8 cellular contexts compared by ENCODE assay signal in the genomic region with DNA sequence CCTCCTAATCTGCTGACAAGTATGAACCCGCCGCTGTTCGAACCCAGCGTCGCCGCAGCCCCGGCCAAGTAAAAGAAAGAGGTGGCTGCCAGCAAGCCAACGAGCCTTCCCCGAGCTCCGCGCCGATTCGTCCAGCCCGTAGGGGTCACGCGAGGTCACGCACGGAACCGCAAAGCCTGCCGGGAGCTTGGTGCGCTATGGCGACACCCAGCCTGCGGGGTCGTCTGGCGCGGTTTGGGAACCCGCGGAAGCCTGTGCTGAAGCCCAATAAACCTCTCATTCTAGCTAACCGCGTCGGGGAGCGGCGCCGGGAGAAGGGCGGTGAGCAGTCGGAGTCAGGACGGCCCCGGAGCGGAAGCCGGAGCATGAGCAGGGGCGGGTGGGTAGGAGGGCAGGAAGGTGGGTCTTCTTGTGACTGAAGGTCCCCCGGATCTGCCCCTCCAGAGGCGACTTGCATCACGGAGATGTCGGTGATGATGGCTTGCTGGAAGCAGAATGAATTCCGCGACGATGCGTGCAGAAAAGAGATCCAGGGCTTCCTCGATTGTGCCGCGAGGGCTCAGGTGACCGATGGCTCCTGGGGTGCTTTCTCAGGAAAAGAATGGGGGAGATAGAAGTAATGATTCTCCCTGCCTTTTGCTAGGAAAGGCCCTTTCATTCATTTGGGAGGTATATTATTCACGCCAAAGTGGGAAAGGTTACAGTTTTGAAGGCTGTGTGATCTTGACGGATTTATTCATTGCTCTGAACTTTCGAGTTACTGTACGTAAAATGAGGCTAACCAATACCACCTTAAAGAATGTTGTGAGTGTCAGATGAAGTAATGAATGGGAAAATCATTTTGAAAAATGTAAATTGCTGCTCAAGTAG. TPM values are rescaled to one million over a fixed set of nuclear protein-coding genes. Genes with fewer than 3 reads are reported as not detected.
DNase-seq lines count a peak whose midpoint lies in the region; ATAC-seq, FAIRE-seq and TF ChIP-seq lines count a peak whose summit lies in the region.

A gene (plus strand): TSS at position 170 of the 870 bp plus-strand sequence. CDS start 28 bp downstream, at position 198.

- intact Hi-C loops in aorta (cut with DNase I) = no loop called here

- H3K4me2 ChIP-seq in astrocyte (ENCODE audit: low read length) = peak within 1 kb of the TSS; percentile 95

- H3K4me3 Mint-ChIP-seq in astrocyte (ENCODE audit: unreplicated experiment) = peak within 1 kb of the TSS; percentile 99

- no peaks in the 10 kb centered on the region for H3K36me3 Mint-ChIP-seq in astrocyte (ENCODE audit: low read depth, unreplicated experiment)

- H3K27ac ChIP-seq in astrocyte (ENCODE audit: low read depth, low read length) (peak within 1 kb of the TSS; percentile 73), aorta (ENCODE audit: low read depth in 1 of 2, low read length in 2 of 2) (peak within 1 kb of the TSS in 1 of 2 donors; percentile 83)

- CTCF ChIA-PET in GM10248 (lab: Yijun Ruan, JAX) = interaction anchor here (0.8 to 2.9 kb wide), 8 partner anchors 9 to 253 kb away, joined by 3 to 12 read pairs (median 4); a partner anchor contains a TSS

- peak within 1 kb of the TSS; percentile 98 for H3K27ac Mint-ChIP-seq in astrocyte (ENCODE audit: unreplicated experiment)

- peaks cover 83% of the 10 kb centered on the region for H3K79me2 ChIP-seq in astrocyte (ENCODE audit: insufficient read depth, low read length)

- H3K9me3 ChIP-seq in astrocyte (ENCODE audit: insufficient read depth, low read depth, low read length) (no peaks in the 10 kb centered on the region), aorta (ENCODE audit: control insufficient read depth, low read length) (no peaks in the 10 kb centered on the region)

- peaks cover 38% of the 10 kb centered on the region for H4K20me1 ChIP-seq in astrocyte (ENCODE audit: insufficient read depth, low read length)

- H3K4me3 ChIP-seq in astrocyte (ENCODE audit: insufficient read depth, low read depth, low read length) (peak within 1 kb of the TSS; percentile 89), aorta (ENCODE audit: low read length in 2 of 2) (peak within 1 kb of the TSS; percentile 45 to 87)

- ATAC-seq in HG02678 (IDR thresholded peaks at IDR 0.05; ENCODE audit: unreplicated experiment) = peak; percentile 63
- peak; percentile 89 for ATAC-seq in aorta (ENCODE audit: low FRiP score)

- DNase-seq in GM10248 (ENCODE audit: extremely low spot score) (peak; percentile 89), NCI-H1694 (lab: John Stamatoyannopoulos, UW) (peak; percentile 46), T-helper 22 cell (ENCODE audit: low read depth) (peak; percentile 86), astrocyte (ENCODE audit: low read depth) (peak; percentile 77), hepatic stellate cell (ENCODE audit: low spot score) (peak; percentile 92), renal cortical epithelial cell (ENCODE audit: low read depth) (peak; percentile 71), aorta (peak; percentile 96 to 98)

- H3K27me3 ChIP-seq in astrocyte (ENCODE audit: insufficient read depth, low read length) (no peaks in the 10 kb centered on the region), aorta (ENCODE audit: control insufficient read depth in 1 of 2, insufficient read depth in 2 of 2, low read length in 1 of 2) (no peaks in the 10 kb centered on the region)

- peak within 1 kb of the TSS; percentile 69 for H2AFZ ChIP-seq in astrocyte (ENCODE audit: low read depth, low read length)

- H3K36me3 ChIP-seq in astrocyte (ENCODE audit: insufficient read depth, low read length) (peaks cover 8% of the 10 kb centered on the region), aorta (ENCODE audit: control insufficient read depth in 1 of 2, insufficient read depth in 2 of 2, low read length in 1 of 2) (no peaks in the 10 kb centered on the region)

- H3K4me1 ChIP-seq in astrocyte (ENCODE audit: insufficient read depth, low read length) (peaks cover 24% of the 10 kb centered on the region), aorta (ENCODE audit: control insufficient read depth in 1 of 2, insufficient read depth in 2 of 2, low read length in 2 of 2) (peaks cover 0 to 4% of the 10 kb centered on the region in 2 donors)

- no peaks in the 10 kb centered on the region for H3K27me3 Mint-ChIP-seq in astrocyte (ENCODE audit: low read depth, unreplicated experiment)

- POLR2A ChIA-PET in GM10248 (lab: Yijun Ruan, JAX) = interaction anchor here (0.8 to 1.8 kb wide), 3 partner anchors 10 to 37 kb away, joined by 3 to 10 read pairs (median 3); a partner anchor contains a TSS

- no peaks in the 10 kb centered on the region for H3K9me3 Mint-ChIP-seq in astrocyte (ENCODE audit: unreplicated experiment)

- 0% methylated on average over 57 of the region's 57 CpGs for WGBS in aorta, 2 donors

- TF ChIP-seq CTCF in GM10248 (IDR thresholded peaks at IDR 0.05; ENCODE audit: control extremely low read depth, extremely low read depth, low read depth, missing control alignments) = no peak
- TF ChIP-seq CTCF in astrocyte (IDR thresholded peaks at IDR 0.05; ENCODE audit: insufficient read depth, low read depth, low read length) = no peak

- H3K4me1 Mint-ChIP-seq in astrocyte (ENCODE audit: low read depth, unreplicated experiment) = peaks cover 16% of the 10 kb centered on the region

- H3K9ac ChIP-seq in astrocyte (ENCODE audit: low read length) = peak within 1 kb of the TSS; percentile 92

- no peak for FAIRE-seq in astrocyte (lab: Jason Lieb, UNC)

RNA-seq across cellular contexts. Expression of the gene that starts here (rescaled TPM):
- total RNA-seq in astrocyte = 24.0 and 25.3 TPM in 2 replicates
- total RNA-seq in renal cortical epithelial cell = 13.1 and 21.4 TPM in 2 replicates
- total RNA-seq in aorta = 10 to 100 TPM; 13.2 to 13.7 TPM
- polyA plus RNA-seq in aorta = 10 to 100 TPM; 30.2 to 58.9 TPM

Comparison
In these comparisons a context has a peak if more than half of its experiments do, and no peak if none do; other contexts are left out.
1. DNase-seq: peak in every context shown above with its lines; median percentile 97 in aorta; 92 in hepatic stellate cell; 89 in GM10248; 86 in T-helper 22 cell; 77 in astrocyte; 71 in renal cortical epithelial cell; 46 in NCI-H1694.